21 cellular contexts compared by ENCODE assay signal in the genomic region with DNA sequence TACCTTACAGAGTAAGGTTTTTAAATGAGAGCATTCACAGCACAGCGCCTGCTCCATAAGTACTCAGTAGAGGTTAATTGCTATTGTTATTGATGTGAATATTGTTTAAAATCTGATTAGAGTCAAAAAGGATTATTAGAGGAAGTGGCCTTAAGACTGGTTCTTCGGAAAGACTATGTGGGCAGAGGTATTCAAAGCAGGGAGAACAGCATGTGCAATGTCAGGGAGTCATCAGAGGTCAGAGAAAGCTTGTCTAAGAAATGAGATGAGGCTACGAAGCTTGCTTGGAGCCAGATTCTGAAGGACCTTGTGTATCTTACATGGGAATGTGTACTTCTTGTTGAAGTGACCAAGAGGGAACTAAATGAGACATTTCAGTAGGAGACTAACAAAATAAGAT. TPM values are rescaled to one million over a fixed set of nuclear protein-coding genes. Genes with fewer than 3 reads are reported as not detected.
DNase-seq lines count a peak whose midpoint lies in the region; ATAC-seq and TF ChIP-seq lines count a peak whose summit lies in the region.
"Had no signal": no experiment of that assay in that cellular context is flagged by ENCODE, and none has a peak within 500 bp of the region (broad histone marks: within the 10 kb centered on the region; RNA-seq: fewer than 3 reads in every experiment).

No MANE protein-coding gene starts in this region.

- TF ChIP-seq CTCF in Calu3 (IDR thresholded peaks at IDR 0.05; ENCODE audit: unreplicated experiment), result no peak

- H3K27me3 Mint-ChIP-seq in Calu3 (ENCODE audit: unreplicated experiment), result no peaks in the 10 kb centered on the region
- H3K27me3 Mint-ChIP-seq: CD4-positive, CD25-positive, alpha-beta regulatory T cell had no signal

- ATAC-seq in GM19372 (IDR thresholded peaks at IDR 0.05; ENCODE audit: low read depth, unreplicated experiment), result peak; percentile 62
- peak; percentile 56 for ATAC-seq in HG03469 (IDR thresholded peaks at IDR 0.05; ENCODE audit: unreplicated experiment)
- no peak for ATAC-seq in left ventricle myocardium superior
- ATAC-seq: activated naive CD4-positive, alpha-beta T cell treated with anti-CD3 and anti-CD28 coated beads, Interleukin-2, amount 50 U/mL, for 72 hours; left lobe of liver; stimulated activated naive CD8-positive, alpha-beta T cell treated with anti-CD3 and anti-CD28 coated beads, Interleukin-15, Interleukin-2, amounts not matched to agents 100 U/mL and 50 U/mL, for 24 hours had no signal

- intact Hi-C loops in Calu3 (cut with micrococcal nuclease; ENCODE audit: unreplicated experiment), result no loop called here
- intact Hi-C loops in left ventricle myocardium superior (cut with micrococcal nuclease), result no loop called here

- DNase-seq in Calu3 (no peak), iris pigment epithelial cell (ENCODE audit: low read depth) (peak; percentile 53), epidermal melanocyte (ENCODE audit: insufficient read length, low spot score) (no peak), RPMI8226 (no peak), left ventricle myocardium superior (no peak), NCI-H187 treated with DMSO at 0.1 percent for 48 hours (lab: John Stamatoyannopoulos, UW) (no peak)
- DNase-seq: CD4-positive, CD25-positive, alpha-beta regulatory T cell; effector CD8-positive, alpha-beta T cell; GM23248; mesenchymal stem cell; MG63; NCI-H1417 treated with DMSO at 0.1 percent for 48 hours; NCI-H2081 treated with DMSO at 0.1 percent for 48 hours; NCI-H345; SIG-M5; stimulated activated naive CD8-positive, alpha-beta T cell treated with anti-CD3 and anti-CD28 coated beads, Interleukin-15, Interleukin-2, amounts not matched to agents 100 U/mL and 50 U/mL, for 24 hours had no signal

- BruUV-seq in Calu3 (replicated peaks; lab: Mats Ljungman, UMichigan), result no TSS peak

- H3K4me1 Mint-ChIP-seq in Calu3 (ENCODE audit: low read depth, unreplicated experiment), result peaks cover 23% of the 10 kb centered on the region

- CTCF ChIA-PET in Calu3 (lab: Charles Lee), result no interaction called here

- H3K9me3 Mint-ChIP-seq in Calu3 (ENCODE audit: low read depth, unreplicated experiment), result no peaks in the 10 kb centered on the region
- H3K9me3 Mint-ChIP-seq: activated naive CD4-positive, alpha-beta T cell treated with anti-CD3 and anti-CD28 coated beads, Interleukin-2, amount 50 U/mL, for 72 hours; CD4-positive, CD25-positive, alpha-beta regulatory T cell; T-helper 2 cell treated with Interferon-gamma antibody and Interleukin-4, amounts not matched to agents 5 μg/mL and 100 μg/mL, for 36 hours had no signal

- peak overlapping the region; percentile 18 for H3K27ac Mint-ChIP-seq in Calu3 (ENCODE audit: unreplicated experiment)
- H3K27ac Mint-ChIP-seq: activated naive CD4-positive, alpha-beta T cell treated with anti-CD3 and anti-CD28 coated beads, Interleukin-2, amount 50 U/mL, for 72 hours; CD4-positive, CD25-positive, alpha-beta regulatory T cell; T-helper 2 cell treated with Interferon-gamma antibody and Interleukin-4, amounts not matched to agents 5 μg/mL and 100 μg/mL, for 36 hours had no signal

- no peak overlapping the region for H3K4me3 Mint-ChIP-seq in Calu3 (ENCODE audit: low read depth, unreplicated experiment)
- H3K4me3 Mint-ChIP-seq: CD4-positive, CD25-positive, alpha-beta regulatory T cell; T-helper 2 cell treated with Interferon-gamma antibody and Interleukin-4, amounts not matched to agents 5 μg/mL and 100 μg/mL, for 36 hours had no signal

- H3K36me3 Mint-ChIP-seq in Calu3 (ENCODE audit: insufficient read depth, unreplicated experiment), result peaks cover 6% of the 10 kb centered on the region

RNA-seq across cellular contexts. Expression of a gene that starts 49.8 kb away (rescaled TPM):
- total RNA-seq in Calu3 (2022) (30.1 and 43.8 TPM in 2 replicates), left ventricle myocardium superior (12.3 TPM)

RNA-seq across cellular contexts. Expression of a gene that starts 49.9 kb away (rescaled TPM):
- total RNA-seq in Calu3 (2022), result 58.4 TPM in 2 replicates
- 21.4 TPM for total RNA-seq in left ventricle myocardium superior
